15 cellular contexts compared by ENCODE assay signal in the genomic region with DNA sequence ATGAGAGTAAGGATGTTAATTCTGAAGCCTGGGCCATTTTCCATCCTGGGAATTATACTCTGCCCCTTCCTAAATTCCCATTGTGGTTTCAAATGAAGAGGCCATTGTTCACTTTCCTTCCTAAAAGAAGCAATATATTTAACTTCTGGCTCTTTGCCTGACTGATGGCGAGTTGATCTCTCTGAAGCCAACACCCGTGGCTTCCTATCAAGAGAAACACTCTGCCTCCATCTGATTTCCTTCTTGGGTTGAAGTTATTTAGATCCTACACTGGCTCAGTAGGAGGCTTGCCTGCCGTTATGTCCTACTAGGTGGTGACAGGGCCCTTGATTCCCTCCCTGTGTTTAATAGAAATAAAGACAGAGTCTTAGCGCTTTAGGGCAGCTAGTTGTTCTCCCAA.
DNase-seq lines count a peak whose midpoint lies in the region; ATAC-seq, FAIRE-seq and TF ChIP-seq lines count a peak whose summit lies in the region.
"Had no signal": no experiment of that assay in that cellular context is flagged by ENCODE, and none has a peak within 500 bp of the region (broad histone marks: within the 10 kb centered on the region; RNA-seq: fewer than 3 reads in every experiment).

No MANE protein-coding gene starts in this region.

- DNase-seq in SK-N-SH (no peak), HTR-8/SVneo (ENCODE audit: insufficient read length, low spot score) (no peak), T1000 (lab: John Stamatoyannopoulos, UW) (no peak), 8988T (no peak)
- no peak for DNase-seq in central memory CD8-positive, alpha-beta T cell (ENCODE audit: low spot score in 2 of 2)
- DNase-seq: activated gamma-delta T cell; mammary epithelial cell; NCI-H345; stimulated activated CD4-positive, alpha-beta T cell treated with anti-CD3 and anti-CD28 coated beads, Interleukin-4, amount 100 ng/mL, for 24 hours had no signal

- no peak overlapping the region for H3K4me3 ChIP-seq in SK-N-SH (ENCODE audit: low read depth in 2 of 2, low read length in 1 of 2)
- no peak overlapping the region for H3K4me3 ChIP-seq in parathyroid adenoma (ENCODE audit: low read depth, low read length)
- H3K4me3 ChIP-seq: A549, prostate gland had no signal

- H3K4me1 ChIP-seq in SK-N-SH (ENCODE audit: control insufficient read depth in 1 of 2, insufficient read depth in 2 of 2, low read depth in 1 of 2, low read length in 1 of 2) (no peaks in the 10 kb centered on the region), parathyroid adenoma (peaks cover 22% of the 10 kb centered on the region)

- peak; percentile 42 for FAIRE-seq in HTR-8/SVneo (lab: Jason Lieb, UNC)
- FAIRE-seq: A549 had no signal

- H3K9me3 ChIP-seq in SK-N-SH (no peaks in the 10 kb centered on the region), parathyroid adenoma (ENCODE audit: control insufficient read depth, low read length) (no peaks in the 10 kb centered on the region)
- H3K9me3 ChIP-seq: A549, prostate gland had no signal

- H3K79me2 ChIP-seq in SK-N-SH (ENCODE audit: insufficient read depth) (no peaks in the 10 kb centered on the region), parathyroid adenoma (peaks cover 5% of the 10 kb centered on the region)

- H4K20me1 ChIP-seq in SK-N-SH (ENCODE audit: insufficient read depth) = no peaks in the 10 kb centered on the region

- no peak for ATAC-seq in SK-N-SH treated with all-trans-retinoic acid at 6 μM for 48 hours
- no peak for ATAC-seq in central memory CD8-positive, alpha-beta T cell (replicated peaks; ENCODE audit: extremely low read depth, poor library complexity, severe bottlenecking)
- ATAC-seq in HG02938 (IDR thresholded peaks at IDR 0.05; ENCODE audit: unreplicated experiment) = no peak
- ATAC-seq: A549 had no signal

- H3K9me2 ChIP-seq in SK-N-SH = no peaks in the 10 kb centered on the region

- peaks cover 15% of the 10 kb centered on the region for H3K36me3 Mint-ChIP-seq in central memory CD8-positive, alpha-beta T cell (ENCODE audit: insufficient read depth)

- no peak for TF ChIP-seq CTCF in SK-N-SH (IDR thresholded peaks at IDR 0.05)
- no peak for TF ChIP-seq CTCF in parathyroid adenoma (IDR thresholded peaks at IDR 0.05)

- peak overlapping the region; percentile 60 for H3K4me3 Mint-ChIP-seq in central memory CD8-positive, alpha-beta T cell

- whole genome bisulfite sequencing in SK-N-SH (ENCODE audit: low lambda C conversion rate) = 72% methylated on average over 4 of the region's 4 CpGs

- no peak for TF ChIP-seq EP300 in SK-N-SH (IDR thresholded peaks at IDR 0.05; ENCODE audit: borderline replicate concordance in 1 of 2, low read depth in 1 of 2, low read length in 1 of 2)

- 0 out of 2 replicates have a peak overlapping the region, but pooled peaks have one; percentile 24 for H3K4me2 ChIP-seq in SK-N-SH
- H3K4me2 ChIP-seq in parathyroid adenoma (ENCODE audit: low read length) = no peak overlapping the region
- H3K4me2 ChIP-seq: A549 had no signal

- H3K36me3 ChIP-seq in SK-N-SH (replicated peaks in 1 of 2; ENCODE audit: control insufficient read depth in 1 of 2, insufficient read depth in 2 of 2, low read length in 1 of 2) (no peaks in the 10 kb centered on the region), parathyroid adenoma (ENCODE audit: control insufficient read depth, insufficient read depth, low read length) (no peaks in the 10 kb centered on the region)
- H3K36me3 ChIP-seq: prostate gland had no signal

- H3K4me1 Mint-ChIP-seq in central memory CD8-positive, alpha-beta T cell = peaks cover 17% of the 10 kb centered on the region

- no peak overlapping the region for H3K27ac ChIP-seq in SK-N-SH (ENCODE audit: low read depth in 2 of 2, low read length in 1 of 2)
- H3K27ac ChIP-seq in parathyroid adenoma = peak overlapping the region; percentile 25
- H3K27ac ChIP-seq: RWPE1 had no signal

- H3K9me3 Mint-ChIP-seq in central memory CD8-positive, alpha-beta T cell = no peaks in the 10 kb centered on the region

- CTCF ChIA-PET in SK-N-SH (lab: Yijun Ruan, JAX) = no interaction called here

- no peak overlapping the region for H3K27ac Mint-ChIP-seq in central memory CD8-positive, alpha-beta T cell (ENCODE audit: low read depth)

- no peaks in the 10 kb centered on the region for H3F3A ChIP-seq in SK-N-SH (replicated peaks; ENCODE audit: insufficient read depth)

- H3K27me3 ChIP-seq in SK-N-SH (ENCODE audit: insufficient read depth) (no peaks in the 10 kb centered on the region), parathyroid adenoma (ENCODE audit: control insufficient read depth, insufficient read depth, low read length) (no peaks in the 10 kb centered on the region)

- no peak for TF ChIP-seq RAD21 in SK-N-SH (IDR thresholded peaks at IDR 0.05; ENCODE audit: low read length)

- POLR2A ChIA-PET in SK-N-SH (lab: Yijun Ruan, JAX) = no interaction called here

- H3K9ac ChIP-seq in SK-N-SH (no peak overlapping the region), parathyroid adenoma (no peak overlapping the region)

- H2AFZ ChIP-seq in SK-N-SH (ENCODE audit: low read depth) = no peak overlapping the region
- no peak overlapping the region for H2AFZ ChIP-seq in parathyroid adenoma

- no peaks in the 10 kb centered on the region for H3K27me3 Mint-ChIP-seq in central memory CD8-positive, alpha-beta T cell

TF ChIP-seq in SK-N-SH, 30 proteins besides CTCF, POLR2A, EP300 and RAD21 (continues in another document):
- TF ChIP-seq TEAD4 (IDR thresholded peaks at IDR 0.05; ENCODE audit: borderline replicate concordance, insufficient read depth) (no peak), SIN3A (IDR thresholded peaks at IDR 0.05; ENCODE audit: borderline replicate concordance, low read depth, low read length) (no peak), EZH2phosphoT487 (IDR thresholded peaks at IDR 0.05; ENCODE audit: borderline replicate concordance, low read depth) (no peak), RCOR1 (IDR thresholded peaks at IDR 0.05; ENCODE audit: low read length) (no peak), FOXM1 (IDR thresholded peaks at IDR 0.05; ENCODE audit: low read depth) (no peak), MEF2A (IDR thresholded peaks at IDR 0.05; ENCODE audit: borderline replicate concordance, low read depth) (no peak), GABPA (IDR thresholded peaks at IDR 0.05; ENCODE audit: low read depth) (no peak), JUND (IDR thresholded peaks at IDR 0.05) (no peak), YY1 (IDR thresholded peaks at IDR 0.05; ENCODE audit: low read depth) (no peak), RXRA (IDR thresholded peaks at IDR 0.05; ENCODE audit: borderline replicate concordance, low read depth) (no peak)
- TF ChIP-seq, protein P1, sequence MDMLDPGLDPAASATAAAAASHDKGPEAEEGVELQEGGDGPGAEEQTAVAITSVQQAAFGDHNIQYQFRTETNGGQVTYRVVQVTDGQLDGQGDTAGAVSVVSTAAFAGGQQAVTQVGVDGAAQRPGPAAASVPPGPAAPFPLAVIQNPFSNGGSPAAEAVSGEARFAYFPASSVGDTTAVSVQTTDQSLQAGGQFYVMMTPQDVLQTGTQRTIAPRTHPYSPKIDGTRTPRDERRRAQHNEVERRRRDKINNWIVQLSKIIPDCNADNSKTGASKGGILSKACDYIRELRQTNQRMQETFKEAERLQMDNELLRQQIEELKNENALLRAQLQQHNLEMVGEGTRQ (IDR thresholded peaks at IDR 0.05; ENCODE audit: borderline replicate concordance, low read depth, low read length) = no peak
- TF ChIP-seq, protein P2, sequence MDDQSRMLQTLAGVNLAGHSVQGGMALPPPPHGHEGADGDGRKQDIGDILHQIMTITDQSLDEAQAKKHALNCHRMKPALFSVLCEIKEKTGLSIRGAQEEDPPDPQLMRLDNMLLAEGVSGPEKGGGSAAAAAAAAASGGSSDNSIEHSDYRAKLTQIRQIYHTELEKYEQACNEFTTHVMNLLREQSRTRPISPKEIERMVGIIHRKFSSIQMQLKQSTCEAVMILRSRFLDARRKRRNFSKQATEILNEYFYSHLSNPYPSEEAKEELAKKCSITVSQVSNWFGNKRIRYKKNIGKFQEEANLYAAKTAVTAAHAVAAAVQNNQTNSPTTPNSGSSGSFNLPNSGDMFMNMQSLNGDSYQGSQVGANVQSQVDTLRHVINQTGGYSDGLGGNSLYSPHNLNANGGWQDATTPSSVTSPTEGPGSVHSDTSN (IDR thresholded peaks at IDR 0.05) = no peak

TF ChIP-seq in SK-N-SH treated with all-trans-retinoic acid at 6 μM for 48 hours, 23 proteins besides CTCF, POLR2A, EP300 and RAD21:
- no peak for TF ChIP-seq ZFP3 (CRISPR knock-in tag; IDR thresholded peaks at IDR 0.05)
- no peak for TF ChIP-seq TOX (CRISPR knock-in tag; IDR thresholded peaks at IDR 0.05; ENCODE audit: borderline replicate concordance)
